In the genomic region with DNA sequence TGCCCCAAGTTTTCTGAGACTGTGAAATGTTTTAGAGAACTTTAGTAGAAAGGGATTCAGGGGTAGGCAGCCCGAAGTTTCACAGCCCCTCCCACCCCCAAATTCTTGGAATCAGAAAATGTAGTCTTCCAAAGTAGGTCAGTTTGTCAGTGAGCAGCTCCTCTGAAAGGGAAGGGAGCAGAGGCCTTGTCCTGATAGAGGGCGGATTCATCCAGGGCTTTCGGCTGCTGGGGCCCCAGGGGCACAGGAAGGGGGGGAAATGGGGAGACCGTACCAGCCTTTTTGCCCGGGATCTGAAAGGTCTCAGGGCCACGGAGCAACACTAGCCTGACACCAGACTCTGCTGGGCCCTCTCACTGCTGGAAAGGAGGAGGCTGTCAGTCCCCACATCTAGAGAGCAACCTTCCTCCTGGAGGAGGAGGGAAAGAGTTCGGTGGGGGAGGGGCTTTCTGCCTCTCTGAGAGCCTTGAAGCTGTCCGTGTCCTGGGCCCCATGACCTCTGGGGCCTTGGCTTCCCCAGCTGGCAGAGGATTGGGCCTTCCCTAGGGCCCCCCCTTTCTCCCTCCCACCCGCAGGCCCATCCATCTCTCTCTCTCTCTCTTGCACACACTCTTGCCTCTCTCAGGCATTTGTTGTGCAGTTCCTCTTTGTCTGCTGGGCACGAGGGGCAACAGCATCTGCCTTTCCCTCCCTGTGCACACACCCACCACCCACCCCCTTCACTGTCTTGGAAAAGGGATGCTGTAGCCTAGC, we compare ENCODE assay signal across 8 cellular contexts. TPM values are rescaled to one million over a fixed set of nuclear protein-coding genes. Genes with fewer than 3 reads are reported as not detected.
A peak's percentile ranks its signal among the peaks of the same experiment; 100 is the strongest.
DNase-seq lines count a peak whose midpoint lies in the region; ATAC-seq and TF ChIP-seq lines count a peak whose summit lies in the region.

Gene IKZF4 (plus strand): TSS at position 607 of the 753 bp plus-strand sequence. CDS start 451 bp downstream, outside the sequence.

- no peaks in the 10 kb centered on the region for H3K9me3 Mint-ChIP-seq in activated naive CD4-positive, alpha-beta T cell treated with anti-CD3 and anti-CD28 coated beads, Interleukin-2, amount 50 U/mL, for 24 hours

- peak within 1 kb of the TSS; percentile 3 for H3K9ac ChIP-seq in parathyroid adenoma

- no peaks in the 10 kb centered on the region for H3K27me3 ChIP-seq in parathyroid adenoma (ENCODE audit: control insufficient read depth, insufficient read depth, low read length)

- in situ Hi-C loops in GM13977 (cut with MboI; ENCODE audit: low pct_unique_long_range_greater_than_20kb, low sequenced_read_pairs, unreplicated experiment) = no loop called here

- peaks cover 17% of the 10 kb centered on the region for H3K79me2 ChIP-seq in parathyroid adenoma

- H3K4me3 Mint-ChIP-seq in activated naive CD4-positive, alpha-beta T cell treated with anti-CD3 and anti-CD28 coated beads, Interleukin-2, amount 50 U/mL, for 24 hours = peak within 1 kb of the TSS; percentile 90

- peak; percentile 70 to 78 for ATAC-seq in left cardiac atrium
- ATAC-seq in HG02678 (IDR thresholded peaks at IDR 0.05; ENCODE audit: unreplicated experiment) = no peak

- peak within 1 kb of the TSS; percentile 28 for H3K4me3 ChIP-seq in parathyroid adenoma (ENCODE audit: low read depth, low read length)

- H3K4me1 Mint-ChIP-seq in activated naive CD4-positive, alpha-beta T cell treated with anti-CD3 and anti-CD28 coated beads, Interleukin-2, amount 50 U/mL, for 24 hours = peaks cover 24% of the 10 kb centered on the region

- H3K36me3 ChIP-seq in parathyroid adenoma (ENCODE audit: control insufficient read depth, insufficient read depth, low read length) = no peaks in the 10 kb centered on the region

- intact Hi-C loops in left cardiac atrium (cut with DNase I) = no loop called here

- H3K9me3 ChIP-seq in parathyroid adenoma (ENCODE audit: control insufficient read depth, low read length) = no peaks in the 10 kb centered on the region

- H3K27ac ChIP-seq in parathyroid adenoma = peak within 1 kb of the TSS; percentile 94

- DNase-seq in SIG-M5 treated with dmso at 0.1 percent for 504 hours (lab: John Stamatoyannopoulos, UW; ENCODE audit: unreplicated experiment) = peak; percentile 19
- no peak for DNase-seq in SIG-M5 (lab: John Stamatoyannopoulos, UW)
- DNase-seq in left cardiac atrium = peak; percentile 48
- no peak for DNase-seq in GM13977 (ENCODE audit: low spot score)
- DNase-seq in NCI-H146 (lab: John Stamatoyannopoulos, UW) = no peak

- TF ChIP-seq CTCF in parathyroid adenoma (IDR thresholded peaks at IDR 0.05) (no peak), GM13977 (IDR thresholded peaks at IDR 0.05; ENCODE audit: extremely low read depth, insufficient read depth, missing control alignments) (no peak)

- no peaks in the 10 kb centered on the region for H3K27me3 Mint-ChIP-seq in activated naive CD4-positive, alpha-beta T cell treated with anti-CD3 and anti-CD28 coated beads, Interleukin-2, amount 50 U/mL, for 24 hours

- peak within 1 kb of the TSS; percentile 84 for H3K27ac Mint-ChIP-seq in activated naive CD4-positive, alpha-beta T cell treated with anti-CD3 and anti-CD28 coated beads, Interleukin-2, amount 50 U/mL, for 24 hours

- peak within 1 kb of the TSS; percentile 65 for H3K4me2 ChIP-seq in parathyroid adenoma (ENCODE audit: low read length)

- peak within 1 kb of the TSS; percentile 82 for H2AFZ ChIP-seq in parathyroid adenoma

- H3K4me1 ChIP-seq in parathyroid adenoma = peaks cover 20% of the 10 kb centered on the region

- H3K36me3 Mint-ChIP-seq in activated naive CD4-positive, alpha-beta T cell treated with anti-CD3 and anti-CD28 coated beads, Interleukin-2, amount 50 U/mL, for 24 hours = peaks cover 3% of the 10 kb centered on the region

RNA-seq across cellular contexts. Expression of gene IKZF4, which starts in this region (rescaled TPM):
- total RNA-seq in left cardiac atrium = 1 to 10 TPM; 6.2 to 6.7 TPM

Comparison
In these comparisons a context has a peak if more than half of its experiments do, and no peak if none do; other contexts are left out.
1. DNase-seq: peak in SIG-M5 treated with dmso at 0.1 percent for 504 hours (single experiment) and left cardiac atrium (single experiment); none in SIG-M5 (single experiment), GM13977 (single experiment) and NCI-H146 (single experiment).